In the genomic region with DNA sequence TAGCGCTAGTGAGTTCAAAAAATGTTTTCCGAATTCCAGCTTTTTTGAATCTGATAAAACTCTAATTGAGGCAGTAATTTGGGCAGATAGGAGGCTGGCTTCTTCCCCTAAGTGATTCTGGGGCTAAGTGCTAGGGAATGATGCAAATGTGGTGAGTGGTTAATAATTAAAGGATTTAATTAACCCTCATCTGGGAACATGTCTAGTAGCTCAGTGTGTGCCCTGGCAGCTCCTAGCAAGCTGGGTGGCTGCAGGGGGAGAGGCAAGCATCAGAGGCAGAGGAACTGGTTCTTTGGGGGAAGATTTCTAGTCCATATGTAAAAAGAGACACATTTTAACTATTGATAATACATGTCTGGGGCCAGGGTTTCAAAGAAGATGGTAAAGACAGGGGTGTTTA, we compare ENCODE assay signal across 15 cellular contexts.
DNase-seq lines count a peak whose midpoint lies in the region; ATAC-seq and TF ChIP-seq lines count a peak whose summit lies in the region.
"Had no signal": no experiment of that assay in that cellular context is flagged by ENCODE, and none has a peak within 500 bp of the region (broad histone marks: within the 10 kb centered on the region; RNA-seq: fewer than 3 reads in every experiment).

No MANE protein-coding gene starts in this region.

- H3K27me3 ChIP-seq in SK-N-SH (ENCODE audit: insufficient read depth): no peaks in the 10 kb centered on the region
- H3K27me3 ChIP-seq in gastroesophageal sphincter: no peaks in the 10 kb centered on the region

- H3K4me2 ChIP-seq in SK-N-SH: no peak overlapping the region

- H3K27ac Mint-ChIP-seq in brain (peak overlapping the region in 3 of 5 experiments; percentile 27 to 81 (median 28)), nephron (peak overlapping the region; percentile 9 to 46 (median 22))
- H3K27ac Mint-ChIP-seq: B cell; CD4-positive, alpha-beta T cell; HFFc6 had no signal

- no peaks in the 10 kb centered on the region for H3K36me3 Mint-ChIP-seq in brain
- H3K36me3 Mint-ChIP-seq in nephron (ENCODE audit: low read depth): no peaks in the 10 kb centered on the region

- no peak overlapping the region for H3K9ac ChIP-seq in SK-N-SH

- H3K9me3 Mint-ChIP-seq in brain (no peaks in the 10 kb centered on the region), nephron (no peaks in the 10 kb centered on the region)
- H3K9me3 Mint-ChIP-seq: CD4-positive, alpha-beta T cell had no signal

- no peaks in the 10 kb centered on the region for H3K36me3 ChIP-seq in SK-N-SH (replicated peaks in 1 of 2; ENCODE audit: control insufficient read depth in 1 of 2, insufficient read depth in 2 of 2, low read length in 1 of 2)
- no peaks in the 10 kb centered on the region for H3K36me3 ChIP-seq in gastroesophageal sphincter

- H3K4me1 ChIP-seq in SK-N-SH (ENCODE audit: control insufficient read depth in 1 of 2, insufficient read depth in 2 of 2, low read depth in 1 of 2, low read length in 1 of 2) (peaks cover 0 to 2% of the 10 kb centered on the region in 2 experiments; a peak in 1 of 4 replicates), gastroesophageal sphincter (no peaks in the 10 kb centered on the region)

- CTCF ChIA-PET in SK-N-SH (lab: Yijun Ruan, JAX): interaction anchor here (0.9 to 1.0 kb wide), 2 partner anchors 204 to 244 kb away, joined by 3 read pairs; no protein-coding TSS in a partner anchor

- H4K20me1 ChIP-seq in SK-N-SH (ENCODE audit: insufficient read depth): no peaks in the 10 kb centered on the region

- TF ChIP-seq EP300 in SK-N-SH (IDR thresholded peaks at IDR 0.05; ENCODE audit: borderline replicate concordance in 1 of 2, low read depth in 1 of 2, low read length in 1 of 2) (no peak), gastroesophageal sphincter (IDR thresholded peaks at IDR 0.05) (no peak)

- DNase-seq in SK-N-SH (peak; percentile 37), NCI-H187 treated with DMSO at 0.1 percent for 48 hours (lab: John Stamatoyannopoulos, UW) (no peak), glomerular visceral epithelial cell (ENCODE audit: extremely low spot score) (no peak)
- DNase-seq: C1 segment of cervical spinal cord; Calu3; CD4-positive, alpha-beta T cell; DND-41; GDM1; HCEC 1CT; HFFc6 had no signal

- H3K27me3 Mint-ChIP-seq in brain (peaks cover 4% of the 10 kb centered on the region), nephron (ENCODE audit: low read depth) (peaks cover 9% of the 10 kb centered on the region)
- H3K27me3 Mint-ChIP-seq: B cell; CD4-positive, alpha-beta T cell had no signal

- no peaks in the 10 kb centered on the region for H3K9me2 ChIP-seq in SK-N-SH

- POLR2A ChIA-PET in SK-N-SH (lab: Yijun Ruan, JAX): no interaction called here

- H3K4me3 ChIP-seq in SK-N-SH (ENCODE audit: low read depth in 2 of 2, low read length in 1 of 2) (no peak overlapping the region), gastroesophageal sphincter (no peak overlapping the region)

- no peak for TF ChIP-seq POLR2A in gastroesophageal sphincter (IDR thresholded peaks at IDR 0.05)

- no peak for ATAC-seq in SK-N-SH treated with all-trans-retinoic acid at 6 μM for 48 hours
- ATAC-seq in gastroesophageal sphincter: no peak

- H3K9me3 ChIP-seq in SK-N-SH (no peaks in the 10 kb centered on the region), gastroesophageal sphincter (no peaks in the 10 kb centered on the region)

- no peak overlapping the region for H2AFZ ChIP-seq in SK-N-SH (ENCODE audit: low read depth)

- TF ChIP-seq RAD21 in SK-N-SH (IDR thresholded peaks at IDR 0.05; ENCODE audit: low read length): no peak

- TF ChIP-seq CTCF in SK-N-SH (IDR thresholded peaks at IDR 0.05): no peak
- no peak for TF ChIP-seq CTCF in brain (conservative IDR thresholded peaks at IDR 0.05)
- TF ChIP-seq CTCF in nephron (IDR thresholded peaks at IDR 0.05; ENCODE audit: unreplicated experiment in 3 of 3): no peak
- no peak for TF ChIP-seq CTCF in gastroesophageal sphincter (IDR thresholded peaks at IDR 0.05)

- H3K79me2 ChIP-seq in SK-N-SH (ENCODE audit: insufficient read depth): no peaks in the 10 kb centered on the region

- peak overlapping the region in 2 of 5 experiments; percentile 0 to 30 for H3K4me3 Mint-ChIP-seq in brain
- H3K4me3 Mint-ChIP-seq in nephron: no peak overlapping the region
- H3K4me3 Mint-ChIP-seq: B cell; CD4-positive, alpha-beta T cell; HFFc6 had no signal

- 26% methylated on average over 2 of the region's 2 CpGs for WGBS in SK-N-SH (ENCODE audit: low lambda C conversion rate)
- WGBS in gastroesophageal sphincter (ENCODE audit: low coverage in 1 of 2), 2 donors: 77 to 100% methylated on average over 2 of the region's 2 CpGs

- H3K27ac ChIP-seq in SK-N-SH (ENCODE audit: low read depth in 2 of 2, low read length in 1 of 2): no peak overlapping the region
- no peak overlapping the region for H3K27ac ChIP-seq in gastroesophageal sphincter

- peaks cover 27% of the 10 kb centered on the region for H3K4me1 Mint-ChIP-seq in brain
- H3K4me1 Mint-ChIP-seq in nephron: peaks cover 8% of the 10 kb centered on the region
- H3K4me1 Mint-ChIP-seq: B cell had no signal

- H3F3A ChIP-seq in SK-N-SH (replicated peaks; ENCODE audit: insufficient read depth): no peaks in the 10 kb centered on the region

TF ChIP-seq in SK-N-SH, 30 proteins besides CTCF, POLR2A, EP300 and RAD21:
- TF ChIP-seq TCF12 (IDR thresholded peaks at IDR 0.05): no peak
- no peak for TF ChIP-seq RCOR1 (IDR thresholded peaks at IDR 0.05; ENCODE audit: low read length)
- TF ChIP-seq, protein P1, sequence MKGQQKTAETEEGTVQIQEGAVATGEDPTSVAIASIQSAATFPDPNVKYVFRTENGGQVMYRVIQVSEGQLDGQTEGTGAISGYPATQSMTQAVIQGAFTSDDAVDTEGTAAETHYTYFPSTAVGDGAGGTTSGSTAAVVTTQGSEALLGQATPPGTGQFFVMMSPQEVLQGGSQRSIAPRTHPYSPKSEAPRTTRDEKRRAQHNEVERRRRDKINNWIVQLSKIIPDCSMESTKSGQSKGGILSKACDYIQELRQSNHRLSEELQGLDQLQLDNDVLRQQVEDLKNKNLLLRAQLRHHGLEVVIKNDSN (IDR thresholded peaks at IDR 0.05; ENCODE audit: borderline replicate concordance, low read depth): no peak
- TF ChIP-seq NFIC (IDR thresholded peaks at IDR 0.05; ENCODE audit: borderline replicate concordance): no peak
- TF ChIP-seq, protein P2, sequence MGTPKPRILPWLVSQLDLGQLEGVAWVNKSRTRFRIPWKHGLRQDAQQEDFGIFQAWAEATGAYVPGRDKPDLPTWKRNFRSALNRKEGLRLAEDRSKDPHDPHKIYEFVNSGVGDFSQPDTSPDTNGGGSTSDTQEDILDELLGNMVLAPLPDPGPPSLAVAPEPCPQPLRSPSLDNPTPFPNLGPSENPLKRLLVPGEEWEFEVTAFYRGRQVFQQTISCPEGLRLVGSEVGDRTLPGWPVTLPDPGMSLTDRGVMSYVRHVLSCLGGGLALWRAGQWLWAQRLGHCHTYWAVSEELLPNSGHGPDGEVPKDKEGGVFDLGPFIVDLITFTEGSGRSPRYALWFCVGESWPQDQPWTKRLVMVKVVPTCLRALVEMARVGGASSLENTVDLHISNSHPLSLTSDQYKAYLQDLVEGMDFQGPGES (IDR thresholded peaks at IDR 0.05; ENCODE audit: low read depth, low read length): no peak
- no peak for TF ChIP-seq FOXM1 (IDR thresholded peaks at IDR 0.05; ENCODE audit: low read depth)
- TF ChIP-seq JUND (IDR thresholded peaks at IDR 0.05): no peak

TF ChIP-seq in SK-N-SH treated with all-trans-retinoic acid at 6 μM for 48 hours, 23 proteins besides CTCF, POLR2A, EP300 and RAD21:
- no peak for TF ChIP-seq ESRRG (CRISPR knock-in tag; IDR thresholded peaks at IDR 0.05)
- no peak for TF ChIP-seq TOX (CRISPR knock-in tag; IDR thresholded peaks at IDR 0.05; ENCODE audit: borderline replicate concordance)
- no peak for TF ChIP-seq TCF4 (CRISPR knock-in tag; IDR thresholded peaks at IDR 0.05; ENCODE audit: borderline replicate concordance)
- TF ChIP-seq ZNF565 (CRISPR knock-in tag; conservative IDR thresholded peaks at IDR 0.05; ENCODE audit: low read depth): no peak
- no peak for TF ChIP-seq SNAI2 (CRISPR knock-in tag; IDR thresholded peaks at IDR 0.05)
